In the genomic region with DNA sequence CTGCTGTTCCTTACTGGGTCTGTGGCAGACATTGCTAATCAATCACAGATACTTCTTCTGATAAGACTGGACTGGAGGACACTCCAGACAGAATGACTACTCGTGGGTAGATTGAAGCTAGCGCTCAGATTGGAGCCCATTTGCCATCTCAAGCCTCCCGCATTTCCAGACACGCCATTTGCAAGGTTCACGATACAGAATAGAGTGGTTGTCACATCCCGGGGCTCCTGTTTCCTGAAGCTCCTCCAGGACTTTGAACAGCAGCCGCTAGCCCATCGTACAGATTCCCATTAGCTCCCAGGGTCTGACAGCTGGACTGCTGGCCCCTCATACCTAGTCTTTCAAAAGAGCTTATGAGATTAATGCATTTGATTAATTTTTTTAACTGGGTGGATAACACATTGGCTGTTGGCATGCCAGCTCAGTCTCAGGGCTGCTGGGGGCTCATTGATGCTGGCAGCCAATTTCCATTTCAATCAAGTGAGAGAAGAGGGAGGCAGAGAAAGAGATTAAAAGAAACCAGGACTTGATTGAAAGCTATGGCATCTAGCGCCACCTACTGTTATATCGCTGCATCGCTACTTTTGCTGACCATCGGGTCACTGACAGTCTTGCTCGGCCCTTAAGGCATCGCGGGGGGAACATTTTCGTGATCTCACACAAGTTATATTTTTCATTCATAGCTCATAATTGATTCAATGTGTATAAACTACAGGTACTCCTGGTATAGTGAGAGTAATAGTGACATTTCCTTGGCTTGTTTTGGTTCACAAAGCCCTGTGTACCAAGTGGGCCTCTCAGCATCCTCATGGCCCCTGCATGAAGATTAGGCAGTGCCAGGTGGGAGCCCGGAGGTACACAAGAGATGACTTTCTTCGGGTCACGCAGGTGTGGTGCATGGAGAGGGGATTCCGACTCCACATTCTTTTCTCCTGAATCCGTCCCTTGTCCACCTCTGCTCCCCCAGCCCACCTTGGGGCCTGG, we compare ENCODE assay signal across 1 cellular context.
TF ChIP-seq lines count a peak whose summit lies in the region.

No MANE protein-coding gene starts in this region.

TF ChIP-seq in SK-N-SH, 30 proteins besides CTCF, POLR2A, EP300 and RAD21 (continued from another document):
- TF ChIP-seq MEF2A (IDR thresholded peaks at IDR 0.05; ENCODE audit: borderline replicate concordance, low read depth) (no peak), EZH2phosphoT487 (IDR thresholded peaks at IDR 0.05; ENCODE audit: borderline replicate concordance, low read depth) (no peak), ELF1 (IDR thresholded peaks at IDR 0.05) (no peak)
TF ChIP-seq in SK-N-SH: peak in this region for 2.
